Comparison of ENCODE assay signal across 18 cellular contexts in genomic region chr5:53730938-53731337, GRCh38.
DNase-seq lines count a peak whose midpoint lies in the region; ATAC-seq and TF ChIP-seq lines count a peak whose summit lies in the region.
"Had no signal": no experiment of that assay in that cellular context is flagged by ENCODE, and none has a peak within 500 bp of the region (broad histone marks: within the 10 kb centered on the region; RNA-seq: fewer than 3 reads in every experiment).

No MANE protein-coding gene starts in this region.

- H3K4me3 ChIP-seq in DND-41 (ENCODE audit: low read depth in 1 of 2, low read length in 2 of 2) (no peak overlapping the region), HEK293 (ENCODE audit: low read depth, low read length) (no peak overlapping the region)
- H3K4me3 ChIP-seq: smooth muscle cell, testis had no signal

- H3K9ac ChIP-seq in DND-41 (ENCODE audit: low read depth, low read length) = no peak overlapping the region
- H3K9ac ChIP-seq: parathyroid adenoma had no signal

- CTCF ChIA-PET in HEK293 (lab: Yijun Ruan, JAX) = interaction anchor here (0.7 to 1.0 kb wide), 2 partner anchors 48 to 408 kb away, joined by 4 to 6 read pairs; no protein-coding TSS in a partner anchor

- no peak overlapping the region for H3K4me3 Mint-ChIP-seq in effector memory CD8-positive, alpha-beta T cell
- H3K4me3 Mint-ChIP-seq: activated naive CD8-positive, alpha-beta T cell treated with anti-CD3 and anti-CD28 coated beads, Interleukin-2, amount 10 ng/mL, durations not matched to agents 7 days and 5 days; activated T-helper 1 cell treated with anti-CD3 and anti-CD28 coated beads, Interleukin-12 subunit alpha, Interleukin-12 subunit beta, Interleukin-2, Interleukin-4 antibody, amounts not matched to agents 30 ng/mL and 10 ng/mL and 1 ng/mL, durations not matched to agents 14 hours and 24 hours and 36 hours had no signal

- H3K4me1 Mint-ChIP-seq in effector memory CD8-positive, alpha-beta T cell (ENCODE audit: low read depth in 2 of 2) = no peaks in the 10 kb centered on the region

- H3K36me3 ChIP-seq in DND-41 (ENCODE audit: insufficient read depth, low read length) (no peaks in the 10 kb centered on the region), HEK293 (ENCODE audit: control insufficient read depth in 2 of 2, insufficient read depth in 1 of 2, low read length in 2 of 2) (no peaks in the 10 kb centered on the region)
- H3K36me3 ChIP-seq: brain microvascular endothelial cell had no signal

- H4K20me1 ChIP-seq in DND-41 (ENCODE audit: insufficient read depth, low read length) = no peaks in the 10 kb centered on the region

- no peak overlapping the region for H3K27ac ChIP-seq in DND-41 (ENCODE audit: low read length)
- H3K27ac ChIP-seq in HEK293 (ENCODE audit: extremely low read depth, low read depth, low read length) = no peak overlapping the region
- H3K27ac ChIP-seq: brain microvascular endothelial cell, parathyroid adenoma, testis had no signal

- peaks cover 4% of the 10 kb centered on the region for H3K27me3 ChIP-seq in DND-41 (ENCODE audit: insufficient read depth, low read length, poor library complexity)
- H3K27me3 ChIP-seq: brain microvascular endothelial cell, testis had no signal

- H3K36me3 Mint-ChIP-seq in effector memory CD8-positive, alpha-beta T cell (ENCODE audit: insufficient read depth) = no peaks in the 10 kb centered on the region
- H3K36me3 Mint-ChIP-seq: activated naive CD8-positive, alpha-beta T cell treated with anti-CD3 and anti-CD28 coated beads, Interleukin-2, amount 10 ng/mL, durations not matched to agents 7 days and 5 days had no signal

- H3K79me2 ChIP-seq in DND-41 (ENCODE audit: insufficient read depth, low read length) = no peaks in the 10 kb centered on the region
- H3K79me2 ChIP-seq: parathyroid adenoma had no signal

- peak; percentile 60; the same call in 2 of the 3 replicates for ATAC-seq in DND-41 (ENCODE audit: insufficient read depth, low read depth)
- ATAC-seq in effector memory CD8-positive, alpha-beta T cell (replicated peaks) = no peak
- ATAC-seq: left cardiac atrium had no signal

- H3K9me3 ChIP-seq in DND-41 (ENCODE audit: insufficient read depth, low read length, severe bottlenecking) (no peaks in the 10 kb centered on the region), HEK293 (ENCODE audit: control insufficient read depth, insufficient read depth, low read depth, low read length) (no peaks in the 10 kb centered on the region)
- H3K9me3 ChIP-seq: testis had no signal

- POLR2A ChIA-PET in HEK293 (lab: Yijun Ruan, JAX) = no interaction called here

- H3K4me1 ChIP-seq in DND-41 (ENCODE audit: insufficient read depth, low read length) (no peaks in the 10 kb centered on the region), HEK293 (ENCODE audit: control insufficient read depth, insufficient read depth, low read length) (no peaks in the 10 kb centered on the region)
- H3K4me1 ChIP-seq: parathyroid adenoma, testis had no signal

- H2AFZ ChIP-seq in DND-41 (ENCODE audit: low read depth, low read length) = no peak overlapping the region
- H2AFZ ChIP-seq: parathyroid adenoma had no signal

- H3K27ac Mint-ChIP-seq in effector memory CD8-positive, alpha-beta T cell = no peak overlapping the region
- H3K27ac Mint-ChIP-seq: activated naive CD8-positive, alpha-beta T cell treated with anti-CD3 and anti-CD28 coated beads, Interleukin-2, amount 10 ng/mL, durations not matched to agents 7 days and 5 days; activated T-helper 1 cell treated with anti-CD3 and anti-CD28 coated beads, Interleukin-12 subunit alpha, Interleukin-12 subunit beta, Interleukin-2, Interleukin-4 antibody, amounts not matched to agents 30 ng/mL and 10 ng/mL and 1 ng/mL, durations not matched to agents 14 hours and 24 hours and 36 hours had no signal

- peaks cover 0 to 5% of the 10 kb centered on the region in 2 donors for H3K27me3 Mint-ChIP-seq in effector memory CD8-positive, alpha-beta T cell

- TF ChIP-seq CTCF in DND-41 (IDR thresholded peaks at IDR 0.05; ENCODE audit: borderline replicate concordance, extremely low read depth, low read length, poor library complexity, severe bottlenecking) (no peak), HEK293 (tag by site-specific recombination; IDR thresholded peaks at IDR 0.05) (no peak)

- DNase-seq in DND-41 (no peak), SKM-1 treated with dmso at 0.1 percent for 144 hours (lab: John Stamatoyannopoulos, UW; ENCODE audit: unreplicated experiment) (peak; percentile 10), left kidney (ENCODE audit: low read depth, low spot score) (peak; percentile 35), SHP77 treated with DMSO at 0.1 percent for 48 hours (lab: John Stamatoyannopoulos, UW) (no peak)
- no peak for DNase-seq in activated CD4-positive, CD25-positive, alpha-beta regulatory T cell treated with anti-CD3 and anti-CD28 coated beads, Interleukin-2, amount 50 U/mL, for 72 hours
- DNase-seq in effector memory CD8-positive, alpha-beta T cell = no peak
- DNase-seq: activated naive CD8-positive, alpha-beta T cell treated with anti-CD3 and anti-CD28 coated beads, Interleukin-2, amount 10 ng/mL, durations not matched to agents 7 days and 5 days; brain microvascular endothelial cell; C1 segment of cervical spinal cord; DMS53; left cardiac atrium; NCI-H1694 treated with DMSO at 0.1 percent for 48 hours; NCI-H446; testis had no signal

- peaks cover 1 to 2% of the 10 kb centered on the region in 2 donors for H3K9me3 Mint-ChIP-seq in effector memory CD8-positive, alpha-beta T cell
- H3K9me3 Mint-ChIP-seq: activated naive CD8-positive, alpha-beta T cell treated with anti-CD3 and anti-CD28 coated beads, Interleukin-2, amount 10 ng/mL, durations not matched to agents 7 days and 5 days had no signal

- H3K4me2 ChIP-seq in DND-41 (ENCODE audit: insufficient read depth, low read length) = no peak overlapping the region
- H3K4me2 ChIP-seq: smooth muscle cell had no signal

TF ChIP-seq in HEK293, 187 proteins besides CTCF, POLR2A, EP300 and RAD21:
- TF ChIP-seq ZNF341 (tag by site-specific recombination; IDR thresholded peaks at IDR 0.05; ENCODE audit: low read depth) (0 out of 2 replicates have a peak, but pooled peaks have one; percentile 41), ZNF548 (tag by site-specific recombination; IDR thresholded peaks at IDR 0.05) (no peak)

Comparison
In these comparisons a context has a peak if more than half of its experiments do, and no peak if none do; other contexts are left out.
1. DNase-seq: peak in SKM-1 treated with dmso at 0.1 percent for 144 hours (single experiment) and left kidney (single experiment); none in DND-41 (single experiment), SHP77 treated with DMSO at 0.1 percent for 48 hours (single experiment), activated CD4-positive, CD25-positive, alpha-beta regulatory T cell treated with anti-CD3 and anti-CD28 coated beads, Interleukin-2, amount 50 U/mL, for 72 hours (single experiment) and effector memory CD8-positive, alpha-beta T cell (0 of 3).